Comparison of ENCODE assay signal across 21 cellular contexts in genomic region chr2:58629720-58630119, GRCh38.
DNase-seq lines count a peak whose midpoint lies in the region; ATAC-seq, FAIRE-seq and TF ChIP-seq lines count a peak whose summit lies in the region.
"Had no signal": no experiment of that assay in that cellular context is flagged by ENCODE, and none has a peak within 500 bp of the region (broad histone marks: within the 10 kb centered on the region; RNA-seq: fewer than 3 reads in every experiment).

No MANE protein-coding gene starts in this region.

- CTCF ChIA-PET in K562 (lab: Yijun Ruan, JAX; ENCODE audit: low intra/inter-chr PET ratio): no interaction called here

- TF ChIP-seq POLR2A in K562 (conservative IDR thresholded peaks at IDR 0.05): no peak
- no peak for TF ChIP-seq POLR2A in stomach (IDR thresholded peaks at IDR 0.05)

- no peak for ATAC-seq in K562
- ATAC-seq: GM12878 had no signal

- H3K27ac ChIP-seq in K562 (ENCODE audit: extremely low read depth, low read depth, low read length): no peak overlapping the region
- H3K27ac ChIP-seq in hepatocyte: no peak overlapping the region
- no peak overlapping the region for H3K27ac ChIP-seq in osteoblast (ENCODE audit: low read depth, low read length)
- H3K27ac ChIP-seq in stomach: no peak overlapping the region
- H3K27ac ChIP-seq: 22Rv1 had no signal

- no peak for FAIRE-seq in K562 (lab: Jason Lieb, UNC)
- FAIRE-seq: GM12878, GM18507, H1 had no signal

- no peak overlapping the region for H3K4me2 ChIP-seq in K562 (ENCODE audit: insufficient read depth, low read length)
- H3K4me2 ChIP-seq in hepatocyte: peak overlapping the region; percentile 14
- H3K4me2 ChIP-seq in osteoblast (ENCODE audit: insufficient read depth, low read length): no peak overlapping the region

- no peaks in the 10 kb centered on the region for H3K9me1 ChIP-seq in K562 (ENCODE audit: control insufficient read depth, insufficient read depth, low read length)

- in situ Hi-C loops in K562 (cut with MboI): no loop called here

- H3K79me2 ChIP-seq in K562 (ENCODE audit: control insufficient read depth, insufficient read depth, low read length) (no peaks in the 10 kb centered on the region), hepatocyte (no peaks in the 10 kb centered on the region), osteoblast (ENCODE audit: insufficient read depth, low read length) (no peaks in the 10 kb centered on the region)

- H3K27me3 ChIP-seq in K562 (ENCODE audit: control insufficient read depth in 2 of 2, insufficient read depth in 2 of 2, low read length in 2 of 2) (no peaks in the 10 kb centered on the region), hepatocyte (no peaks in the 10 kb centered on the region), osteoblast (ENCODE audit: insufficient read depth, low read length) (no peaks in the 10 kb centered on the region), stomach (no peaks in the 10 kb centered on the region)
- H3K27me3 ChIP-seq: BE2C had no signal

- 69% methylated on average over 3 of the region's 3 CpGs for WGBS in K562 (ENCODE audit: insufficient coverage, low coverage, missing lambda C conversion rate)
- 95% methylated on average over 3 of the region's 3 CpGs for WGBS in hepatocyte (ENCODE audit: low lambda C conversion rate, missing lambda C conversion rate)
- 84 to 97% (median 87%) methylated on average over 3 of the region's 3 CpGs for WGBS in stomach, 5 donors

- H3K36me3 ChIP-seq in K562 (ENCODE audit: control insufficient read depth, insufficient read depth, low read length) (no peaks in the 10 kb centered on the region), hepatocyte (replicated peaks; ENCODE audit: insufficient read depth, low read depth) (no peaks in the 10 kb centered on the region), osteoblast (ENCODE audit: insufficient read depth, low read length) (no peaks in the 10 kb centered on the region), stomach (no peaks in the 10 kb centered on the region)
- H3K36me3 ChIP-seq: BE2C had no signal

- H3K9me2 ChIP-seq in hepatocyte (replicated peaks; ENCODE audit: insufficient read depth): no peaks in the 10 kb centered on the region

- TF ChIP-seq EP300 in K562 (IDR thresholded peaks at IDR 0.05; ENCODE audit: low read length) (no peak), stomach (IDR thresholded peaks at IDR 0.05) (no peak)

- H3K9ac ChIP-seq in K562 (ENCODE audit: insufficient read depth in 1 of 2, low read depth in 2 of 2, low read length in 2 of 2): no peak overlapping the region

- POLR2A ChIA-PET in K562 (lab: Yijun Ruan, JAX): no interaction called here

- BruUV-seq in K562 (replicated peaks; lab: Mats Ljungman, UMichigan): no TSS peak

- H3K4me3 ChIP-seq in K562 (no peak overlapping the region), hepatocyte (no peak overlapping the region), osteoblast (ENCODE audit: insufficient read depth, low read length) (no peak overlapping the region), stomach (no peak overlapping the region)
- H3K4me3 ChIP-seq: GM12878 had no signal

- H3K9me3 ChIP-seq in K562 (replicated peaks; ENCODE audit: control insufficient read depth, insufficient read depth, low read depth, low read length): no peaks in the 10 kb centered on the region
- no peaks in the 10 kb centered on the region for H3K9me3 ChIP-seq in hepatocyte (ENCODE audit: low read depth)
- H3K9me3 ChIP-seq in osteoblast (ENCODE audit: low read depth, low read length): no peaks in the 10 kb centered on the region
- H3K9me3 ChIP-seq in stomach: no peaks in the 10 kb centered on the region
- H3K9me3 ChIP-seq: BE2C had no signal

- intact Hi-C loops in K562 (cut with micrococcal nuclease): no loop called here
- intact Hi-C loops in stomach (cut with DNase I; ENCODE audit: low total_unique reads): no loop called here

- H2AFZ ChIP-seq in K562 (ENCODE audit: low read depth, low read length) (0 out of 2 replicates have a peak overlapping the region, but pooled peaks have one; percentile 4), hepatocyte (no peak overlapping the region), osteoblast (ENCODE audit: low read length) (no peak overlapping the region)

- H4K20me1 ChIP-seq in K562 (replicated peaks; ENCODE audit: control insufficient read depth, insufficient read depth, low read length): no peaks in the 10 kb centered on the region
- H4K20me1 ChIP-seq in hepatocyte (ENCODE audit: insufficient read depth, poor library complexity, severe bottlenecking): no peaks in the 10 kb centered on the region
- no peaks in the 10 kb centered on the region for H4K20me1 ChIP-seq in osteoblast (ENCODE audit: insufficient read depth, low read length)

- no peak for TF ChIP-seq RAD21 in K562 (CRISPR knock-in tag; conservative IDR thresholded peaks at IDR 0.05 in 1 of 2, IDR thresholded peaks at IDR 0.05 in 1 of 2)

- no peaks in the 10 kb centered on the region; a peak in 2 of 5 replicates for H3K4me1 ChIP-seq in K562 (replicated peaks in 1 of 2; ENCODE audit: control insufficient read depth in 2 of 2, insufficient read depth in 2 of 2, low read length in 2 of 2)
- peaks cover 9% of the 10 kb centered on the region for H3K4me1 ChIP-seq in hepatocyte (ENCODE audit: insufficient read depth)
- H3K4me1 ChIP-seq in osteoblast (ENCODE audit: insufficient read depth, low read length): no peaks in the 10 kb centered on the region
- H3K4me1 ChIP-seq in stomach: no peaks in the 10 kb centered on the region
- H3K4me1 ChIP-seq: BE2C had no signal

- TF ChIP-seq CTCF in K562 (IDR thresholded peaks at IDR 0.05 in 2 of 3, conservative IDR thresholded peaks at IDR 0.05 in 1 of 3; ENCODE audit: insufficient read depth in 2 of 3, low read depth in 1 of 3, low read length in 3 of 3): no peak
- TF ChIP-seq CTCF in hepatocyte (IDR thresholded peaks at IDR 0.05; ENCODE audit: poor library complexity): no peak
- no peak for TF ChIP-seq CTCF in osteoblast (IDR thresholded peaks at IDR 0.05; ENCODE audit: extremely low read depth, low read depth, low read length)
- no peak for TF ChIP-seq CTCF in stomach (IDR thresholded peaks at IDR 0.05)

- DNase-seq in DMS53 (lab: John Stamatoyannopoulos, UW) (peak; percentile 9), DMS53 treated with DMSO at 0.1 percent for 48 hours (lab: John Stamatoyannopoulos, UW; ENCODE audit: unreplicated experiment) (no peak), K562 (ENCODE audit: extremely low read depth in 1 of 4, low spot score in 3 of 4) (no peak), hepatocyte (ENCODE audit: low spot score) (no peak), osteoblast (ENCODE audit: insufficient read length, low spot score, missing footprints) (peak; percentile 17), GDM1 (lab: John Stamatoyannopoulos, UW) (no peak), NCI-H1694 (lab: John Stamatoyannopoulos, UW) (no peak), stomach (no peak)
- DNase-seq: BE2C; Calu3; CD4-positive, alpha-beta memory T cell; DMS79; Kasumi-1; NCI-H1105 treated with DMSO at 0.1 percent for 48 hours; NCI-H187; NCI-H748 treated with DMSO at 0.1 percent for 48 hours; OCI-M1 had no signal

TF ChIP-seq in K562, 482 proteins besides CTCF, POLR2A, EP300 and RAD21:
- TF ChIP-seq MAZ (CRISPR knock-in tag; conservative IDR thresholded peaks at IDR 0.05 in 1 of 2, IDR thresholded peaks at IDR 0.05 in 1 of 2): no peak
- TF ChIP-seq CEBPG (CRISPR knock-in tag; IDR thresholded peaks at IDR 0.05): no peak
- TF ChIP-seq CEBPG (tag; conservative IDR thresholded peaks at IDR 0.05 in 1 of 2, IDR thresholded peaks at IDR 0.05 in 1 of 2): 0 out of 4 replicates have a peak, but pooled peaks of 1 of the 2 experiments have one; percentile 31
- no peak for TF ChIP-seq TCF3 (CRISPR knock-in tag; IDR thresholded peaks at IDR 0.05)
- no peak for TF ChIP-seq NR2C2 (CRISPR knock-in tag; IDR thresholded peaks at IDR 0.05)
- TF ChIP-seq NR2C2 (tag; IDR thresholded peaks at IDR 0.05): no peak
- no peak for TF ChIP-seq BRD4 (IDR thresholded peaks at IDR 0.05)
- TF ChIP-seq IFI16 (CRISPR knock-in tag; IDR thresholded peaks at IDR 0.05): no peak
- TF ChIP-seq JUN (IDR thresholded peaks at IDR 0.05; ENCODE audit: borderline replicate concordance, low read depth, low read length): no peak
- TF ChIP-seq JUN (CRISPR knock-in tag; IDR thresholded peaks at IDR 0.05; ENCODE audit: borderline replicate concordance): no peak
- TF ChIP-seq KAT2B (IDR thresholded peaks at IDR 0.05; ENCODE audit: low read depth, low read length): no peak
- TF ChIP-seq POLR2B (IDR thresholded peaks at IDR 0.05; ENCODE audit: low read depth, partially characterized antibody): no peak
- no peak for TF ChIP-seq FOXM1 (IDR thresholded peaks at IDR 0.05; ENCODE audit: low read depth)
- no peak for TF ChIP-seq FOXM1 (CRISPR knock-in tag; IDR thresholded peaks at IDR 0.05; ENCODE audit: low read depth)
- TF ChIP-seq BDP1 (IDR thresholded peaks at IDR 0.05; ENCODE audit: insufficient read depth, insufficient read length): no peak
- TF ChIP-seq MYNN (IDR thresholded peaks at IDR 0.05): no peak
- no peak for TF ChIP-seq MYNN (CRISPR knock-in tag; IDR thresholded peaks at IDR 0.05)
- no peak for TF ChIP-seq ZFX (CRISPR knock-in tag; IDR thresholded peaks at IDR 0.05)
- no peak for TF ChIP-seq SAFB2 (IDR thresholded peaks at IDR 0.05; ENCODE audit: borderline replicate concordance, low read depth, low read length, severe bottlenecking)
- no peak for TF ChIP-seq ZNF507 (tag; conservative IDR thresholded peaks at IDR 0.05)
- no peak for TF ChIP-seq NR0B1 (IDR thresholded peaks at IDR 0.05; ENCODE audit: partially characterized antibody)
- peak; percentile 71 for TF ChIP-seq CEBPB (tag; IDR thresholded peaks at IDR 0.05)
- TF ChIP-seq FIP1L1 (IDR thresholded peaks at IDR 0.05; ENCODE audit: low read depth, low read length, poor library complexity, severe bottlenecking): no peak

Comparison
In these comparisons a context has a peak if more than half of its experiments do, and no peak if none do; other contexts are left out.
1. DNase-seq: peak in DMS53 (single experiment) and osteoblast (single experiment); none in DMS53 treated with DMSO at 0.1 percent for 48 hours (single experiment), K562 (0 of 4), hepatocyte (single experiment), GDM1 (single experiment), NCI-H1694 (single experiment) and stomach (single experiment).